Comparison of ENCODE assay signal across 2 cellular contexts in the genomic region with DNA sequence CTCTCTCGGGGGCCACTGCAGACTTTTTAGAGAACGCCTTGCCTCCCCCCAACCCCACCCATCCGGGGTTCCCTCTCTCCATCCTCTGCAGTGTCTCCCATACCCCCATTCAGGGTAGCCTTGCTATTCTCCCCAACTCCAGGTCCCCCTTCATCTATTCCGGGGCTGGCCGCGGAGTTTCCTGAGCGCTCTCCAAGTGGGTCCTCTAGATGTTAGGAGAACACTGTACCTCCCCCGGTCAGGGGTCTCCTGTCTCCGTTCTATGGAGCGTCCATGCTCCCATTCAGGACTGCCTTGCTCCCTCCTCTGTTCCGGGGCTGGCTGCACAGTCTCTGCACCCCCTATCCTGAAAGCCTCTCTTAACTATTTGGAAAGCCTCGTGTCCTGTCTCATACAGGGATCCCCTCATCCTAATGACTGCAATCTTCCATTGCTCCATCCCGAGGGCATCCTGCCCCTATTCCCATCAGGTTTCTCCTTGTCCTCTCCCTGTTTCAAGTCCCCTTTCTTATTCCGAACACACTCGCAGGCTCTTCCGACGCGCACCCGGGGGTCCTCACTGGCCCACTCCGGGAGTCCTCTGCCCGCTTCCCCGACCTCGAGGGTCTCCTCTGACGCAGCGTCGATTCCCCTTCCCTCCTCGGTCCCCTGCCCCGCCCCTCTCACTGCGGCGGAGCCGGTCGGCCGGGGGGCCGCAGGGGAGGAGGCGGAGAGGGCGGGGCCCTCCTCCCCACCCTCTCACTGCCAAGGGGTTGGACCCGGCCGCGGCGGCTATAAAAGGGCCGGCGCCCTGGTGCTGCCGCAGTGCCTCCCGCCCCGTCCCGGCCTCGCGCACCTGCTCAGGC.
TF ChIP-seq lines count a peak whose summit lies in the region.

A gene with protein sequence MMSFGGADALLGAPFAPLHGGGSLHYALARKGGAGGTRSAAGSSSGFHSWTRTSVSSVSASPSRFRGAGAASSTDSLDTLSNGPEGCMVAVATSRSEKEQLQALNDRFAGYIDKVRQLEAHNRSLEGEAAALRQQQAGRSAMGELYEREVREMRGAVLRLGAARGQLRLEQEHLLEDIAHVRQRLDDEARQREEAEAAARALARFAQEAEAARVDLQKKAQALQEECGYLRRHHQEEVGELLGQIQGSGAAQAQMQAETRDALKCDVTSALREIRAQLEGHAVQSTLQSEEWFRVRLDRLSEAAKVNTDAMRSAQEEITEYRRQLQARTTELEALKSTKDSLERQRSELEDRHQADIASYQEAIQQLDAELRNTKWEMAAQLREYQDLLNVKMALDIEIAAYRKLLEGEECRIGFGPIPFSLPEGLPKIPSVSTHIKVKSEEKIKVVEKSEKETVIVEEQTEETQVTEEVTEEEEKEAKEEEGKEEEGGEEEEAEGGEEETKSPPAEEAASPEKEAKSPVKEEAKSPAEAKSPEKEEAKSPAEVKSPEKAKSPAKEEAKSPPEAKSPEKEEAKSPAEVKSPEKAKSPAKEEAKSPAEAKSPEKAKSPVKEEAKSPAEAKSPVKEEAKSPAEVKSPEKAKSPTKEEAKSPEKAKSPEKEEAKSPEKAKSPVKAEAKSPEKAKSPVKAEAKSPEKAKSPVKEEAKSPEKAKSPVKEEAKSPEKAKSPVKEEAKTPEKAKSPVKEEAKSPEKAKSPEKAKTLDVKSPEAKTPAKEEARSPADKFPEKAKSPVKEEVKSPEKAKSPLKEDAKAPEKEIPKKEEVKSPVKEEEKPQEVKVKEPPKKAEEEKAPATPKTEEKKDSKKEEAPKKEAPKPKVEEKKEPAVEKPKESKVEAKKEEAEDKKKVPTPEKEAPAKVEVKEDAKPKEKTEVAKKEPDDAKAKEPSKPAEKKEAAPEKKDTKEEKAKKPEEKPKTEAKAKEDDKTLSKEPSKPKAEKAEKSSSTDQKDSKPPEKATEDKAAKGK (plus strand): TSS at position 802 of the 845 bp plus-strand sequence. CDS start 45 bp downstream, outside the sequence.

TF ChIP-seq in Ishikawa, 13 proteins besides CTCF, POLR2A, EP300 and RAD21:
- TF ChIP-seq TAF1 (IDR thresholded peaks at IDR 0.05; ENCODE audit: low read depth) = peak; percentile 42; the same call in 1 of the 2 replicates
- TF ChIP-seq, protein P1, sequence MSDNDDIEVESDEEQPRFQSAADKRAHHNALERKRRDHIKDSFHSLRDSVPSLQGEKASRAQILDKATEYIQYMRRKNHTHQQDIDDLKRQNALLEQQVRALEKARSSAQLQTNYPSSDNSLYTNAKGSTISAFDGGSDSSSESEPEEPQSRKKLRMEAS (IDR thresholded peaks at IDR 0.05) = peak; percentile 88; the same call in 1 of the 2 replicates
- TF ChIP-seq CEBPB (IDR thresholded peaks at IDR 0.05) = no peak
- no peak for TF ChIP-seq REST (IDR thresholded peaks at IDR 0.05; ENCODE audit: low read depth)
- no peak for TF ChIP-seq FOXM1 (IDR thresholded peaks at IDR 0.05; ENCODE audit: borderline replicate concordance, low read depth)
- peak; percentile 79; the same call in 1 of the 2 replicates for TF ChIP-seq ZBTB7A (IDR thresholded peaks at IDR 0.05; ENCODE audit: low read depth)
- TF ChIP-seq USF1 (IDR thresholded peaks at IDR 0.05) = no peak
- TF ChIP-seq TEAD4 (IDR thresholded peaks at IDR 0.05) = no peak
- TF ChIP-seq NFIC (IDR thresholded peaks at IDR 0.05) = no peak
- TF ChIP-seq TCF12 (IDR thresholded peaks at IDR 0.05; ENCODE audit: low read depth) = no peak
- no peak for TF ChIP-seq CREB1 (IDR thresholded peaks at IDR 0.05; ENCODE audit: low read depth)
TF ChIP-seq in Ishikawa: peak in this region for 3.

TF ChIP-seq in K562, 482 proteins besides CTCF, POLR2A, EP300 and RAD21:
- TF ChIP-seq ZBTB7A (IDR thresholded peaks at IDR 0.05; ENCODE audit: borderline replicate concordance, control insufficient read depth, low read depth, low read length) (peak; percentile 27; the same call in 1 of the 2 replicates), TBP (optimal IDR thresholded peaks at IDR 0.05; ENCODE audit: low read depth, low read length) (peak; percentile 83), E2F6 (IDR thresholded peaks at IDR 0.05; ENCODE audit: borderline replicate concordance in 1 of 2, extremely low read depth in 1 of 2, insufficient read depth in 1 of 2, insufficient read length in 1 of 2, low read depth in 1 of 2, low read length in 1 of 2, poor library complexity in 1 of 2, severe bottlenecking in 1 of 2) (peak in 1 of 2 experiments; percentile 68), ZNF274 (IDR thresholded peaks at IDR 0.05; ENCODE audit: borderline replicate concordance, low read depth, low read length) (no peak), HDAC6 (IDR thresholded peaks at IDR 0.05; ENCODE audit: low read depth, low read length) (no peak)
